In the genomic region with DNA sequence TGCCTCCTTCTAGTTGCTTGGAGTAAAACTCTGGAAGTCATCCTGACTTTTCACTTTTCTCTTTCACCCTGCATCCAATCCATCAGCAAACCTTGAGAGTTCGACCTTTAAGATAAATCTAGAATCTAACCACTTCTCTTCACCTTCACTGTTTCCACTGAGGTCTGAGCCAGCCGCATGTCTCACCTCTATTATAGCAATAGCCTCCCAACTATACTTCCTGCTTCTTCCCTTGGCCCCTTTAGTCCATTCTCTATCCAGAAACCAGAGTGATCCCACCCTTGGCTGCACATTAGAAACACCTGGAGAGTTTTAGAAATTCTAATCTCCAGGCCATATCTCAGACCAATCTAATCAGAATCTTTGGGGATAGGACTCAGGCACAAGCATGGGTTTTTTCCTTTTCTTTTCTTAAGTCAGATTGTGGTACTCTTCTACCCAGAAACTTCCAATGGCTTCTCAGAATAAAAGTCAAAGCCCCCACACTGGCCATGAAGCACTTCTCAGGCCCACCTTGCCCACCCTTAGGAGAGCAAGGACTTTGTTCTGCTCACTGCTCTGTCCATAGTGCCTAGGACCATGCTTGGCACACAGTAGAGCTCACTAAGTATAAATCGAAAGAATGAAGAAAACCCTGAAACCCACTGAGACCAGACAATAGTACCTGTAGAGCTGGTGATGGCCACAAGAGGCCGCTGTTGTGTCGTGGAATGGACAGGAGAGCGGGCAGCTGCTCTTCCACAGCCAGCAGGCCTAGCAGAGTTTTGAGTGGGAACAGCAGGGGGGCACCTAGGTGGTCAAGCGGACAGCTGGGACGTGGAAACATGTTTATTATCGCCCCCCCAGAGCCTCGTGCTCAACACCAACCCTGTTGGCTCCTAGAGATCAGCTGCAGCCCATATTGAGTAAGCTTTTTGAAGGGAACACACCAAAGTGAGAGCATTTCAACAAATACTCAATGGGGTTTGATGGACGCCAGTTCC, we compare ENCODE assay signal across 1 cellular context.
TF ChIP-seq lines count a peak whose summit lies in the region.

No MANE protein-coding gene starts in this region.

TF ChIP-seq in GM23338, 12 proteins besides CTCF, POLR2A, EP300 and RAD21 (continued from another document):
- TF ChIP-seq, protein P1, sequence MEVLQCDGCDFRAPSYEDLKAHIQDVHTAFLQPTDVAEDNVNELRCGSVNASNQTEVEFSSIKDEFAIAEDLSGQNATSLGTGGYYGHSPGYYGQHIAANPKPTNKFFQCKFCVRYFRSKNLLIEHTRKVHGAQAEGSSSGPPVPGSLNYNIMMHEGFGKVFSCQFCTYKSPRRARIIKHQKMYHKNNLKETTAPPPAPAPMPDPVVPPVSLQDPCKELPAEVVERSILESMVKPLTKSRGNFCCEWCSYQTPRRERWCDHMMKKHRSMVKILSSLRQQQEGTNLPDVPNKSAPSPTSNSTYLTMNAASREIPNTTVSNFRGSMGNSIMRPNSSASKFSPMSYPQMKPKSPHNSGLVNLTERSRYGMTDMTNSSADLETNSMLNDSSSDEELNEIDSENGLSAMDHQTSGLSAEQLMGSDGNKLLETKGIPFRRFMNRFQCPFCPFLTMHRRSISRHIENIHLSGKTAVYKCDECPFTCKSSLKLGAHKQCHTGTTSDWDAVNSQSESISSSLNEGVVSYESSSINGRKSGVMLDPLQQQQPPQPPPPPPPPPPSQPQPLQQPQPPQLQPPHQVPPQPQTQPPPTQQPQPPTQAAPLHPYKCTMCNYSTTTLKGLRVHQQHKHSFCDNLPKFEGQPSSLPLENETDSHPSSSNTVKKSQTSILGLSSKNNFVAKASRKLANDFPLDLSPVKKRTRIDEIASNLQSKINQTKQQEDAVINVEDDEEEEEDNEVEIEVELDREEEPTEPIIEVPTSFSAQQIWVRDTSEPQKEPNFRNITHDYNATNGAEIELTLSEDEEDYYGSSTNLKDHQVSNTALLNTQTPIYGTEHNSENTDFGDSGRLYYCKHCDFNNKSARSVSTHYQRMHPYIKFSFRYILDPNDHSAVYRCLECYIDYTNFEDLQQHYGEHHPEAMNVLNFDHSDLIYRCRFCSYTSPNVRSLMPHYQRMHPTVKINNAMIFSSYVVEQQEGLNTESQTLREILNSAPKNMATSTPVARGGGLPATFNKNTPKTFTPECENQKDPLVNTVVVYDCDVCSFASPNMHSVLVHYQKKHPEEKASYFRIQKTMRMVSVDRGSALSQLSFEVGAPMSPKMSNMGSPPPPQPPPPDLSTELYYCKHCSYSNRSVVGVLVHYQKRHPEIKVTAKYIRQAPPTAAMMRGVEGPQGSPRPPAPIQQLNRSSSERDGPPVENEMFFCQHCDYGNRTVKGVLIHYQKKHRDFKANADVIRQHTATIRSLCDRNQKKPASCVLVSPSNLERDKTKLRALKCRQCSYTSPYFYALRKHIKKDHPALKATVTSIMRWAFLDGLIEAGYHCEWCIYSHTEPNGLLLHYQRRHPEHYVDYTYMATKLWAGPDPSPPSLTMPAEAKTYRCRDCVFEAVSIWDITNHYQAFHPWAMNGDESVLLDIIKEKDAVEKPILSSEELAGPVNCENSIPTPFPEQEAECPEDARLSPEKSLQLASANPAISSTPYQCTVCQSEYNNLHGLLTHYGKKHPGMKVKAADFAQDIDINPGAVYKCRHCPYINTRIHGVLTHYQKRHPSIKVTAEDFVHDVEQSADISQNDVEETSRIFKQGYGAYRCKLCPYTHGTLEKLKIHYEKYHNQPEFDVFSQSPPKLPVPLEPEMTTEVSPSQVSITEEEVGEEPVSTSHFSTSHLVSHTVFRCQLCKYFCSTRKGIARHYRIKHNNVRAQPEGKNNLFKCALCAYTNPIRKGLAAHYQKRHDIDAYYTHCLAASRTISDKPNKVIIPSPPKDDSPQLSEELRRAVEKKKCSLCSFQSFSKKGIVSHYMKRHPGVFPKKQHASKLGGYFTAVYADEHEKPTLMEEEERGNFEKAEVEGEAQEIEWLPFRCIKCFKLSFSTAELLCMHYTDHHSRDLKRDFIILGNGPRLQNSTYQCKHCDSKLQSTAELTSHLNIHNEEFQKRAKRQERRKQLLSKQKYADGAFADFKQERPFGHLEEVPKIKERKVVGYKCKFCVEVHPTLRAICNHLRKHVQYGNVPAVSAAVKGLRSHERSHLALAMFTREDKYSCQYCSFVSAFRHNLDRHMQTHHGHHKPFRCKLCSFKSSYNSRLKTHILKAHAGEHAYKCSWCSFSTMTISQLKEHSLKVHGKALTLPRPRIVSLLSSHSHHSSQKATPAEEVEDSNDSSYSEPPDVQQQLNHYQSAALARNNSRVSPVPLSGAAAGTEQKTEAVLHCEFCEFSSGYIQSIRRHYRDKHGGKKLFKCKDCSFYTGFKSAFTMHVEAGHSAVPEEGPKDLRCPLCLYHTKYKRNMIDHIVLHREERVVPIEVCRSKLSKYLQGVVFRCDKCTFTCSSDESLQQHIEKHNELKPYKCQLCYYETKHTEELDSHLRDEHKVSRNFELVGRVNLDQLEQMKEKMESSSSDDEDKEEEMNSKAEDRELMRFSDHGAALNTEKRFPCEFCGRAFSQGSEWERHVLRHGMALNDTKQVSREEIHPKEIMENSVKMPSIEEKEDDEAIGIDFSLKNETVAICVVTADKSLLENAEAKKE (CRISPR knock-in tag; IDR thresholded peaks at IDR 0.05), result no peak
- TF ChIP-seq, protein P2, sequence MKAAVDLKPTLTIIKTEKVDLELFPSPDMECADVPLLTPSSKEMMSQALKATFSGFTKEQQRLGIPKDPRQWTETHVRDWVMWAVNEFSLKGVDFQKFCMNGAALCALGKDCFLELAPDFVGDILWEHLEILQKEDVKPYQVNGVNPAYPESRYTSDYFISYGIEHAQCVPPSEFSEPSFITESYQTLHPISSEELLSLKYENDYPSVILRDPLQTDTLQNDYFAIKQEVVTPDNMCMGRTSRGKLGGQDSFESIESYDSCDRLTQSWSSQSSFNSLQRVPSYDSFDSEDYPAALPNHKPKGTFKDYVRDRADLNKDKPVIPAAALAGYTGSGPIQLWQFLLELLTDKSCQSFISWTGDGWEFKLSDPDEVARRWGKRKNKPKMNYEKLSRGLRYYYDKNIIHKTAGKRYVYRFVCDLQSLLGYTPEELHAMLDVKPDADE (IDR thresholded peaks at IDR 0.05), result no peak
- TF ChIP-seq, protein P3, sequence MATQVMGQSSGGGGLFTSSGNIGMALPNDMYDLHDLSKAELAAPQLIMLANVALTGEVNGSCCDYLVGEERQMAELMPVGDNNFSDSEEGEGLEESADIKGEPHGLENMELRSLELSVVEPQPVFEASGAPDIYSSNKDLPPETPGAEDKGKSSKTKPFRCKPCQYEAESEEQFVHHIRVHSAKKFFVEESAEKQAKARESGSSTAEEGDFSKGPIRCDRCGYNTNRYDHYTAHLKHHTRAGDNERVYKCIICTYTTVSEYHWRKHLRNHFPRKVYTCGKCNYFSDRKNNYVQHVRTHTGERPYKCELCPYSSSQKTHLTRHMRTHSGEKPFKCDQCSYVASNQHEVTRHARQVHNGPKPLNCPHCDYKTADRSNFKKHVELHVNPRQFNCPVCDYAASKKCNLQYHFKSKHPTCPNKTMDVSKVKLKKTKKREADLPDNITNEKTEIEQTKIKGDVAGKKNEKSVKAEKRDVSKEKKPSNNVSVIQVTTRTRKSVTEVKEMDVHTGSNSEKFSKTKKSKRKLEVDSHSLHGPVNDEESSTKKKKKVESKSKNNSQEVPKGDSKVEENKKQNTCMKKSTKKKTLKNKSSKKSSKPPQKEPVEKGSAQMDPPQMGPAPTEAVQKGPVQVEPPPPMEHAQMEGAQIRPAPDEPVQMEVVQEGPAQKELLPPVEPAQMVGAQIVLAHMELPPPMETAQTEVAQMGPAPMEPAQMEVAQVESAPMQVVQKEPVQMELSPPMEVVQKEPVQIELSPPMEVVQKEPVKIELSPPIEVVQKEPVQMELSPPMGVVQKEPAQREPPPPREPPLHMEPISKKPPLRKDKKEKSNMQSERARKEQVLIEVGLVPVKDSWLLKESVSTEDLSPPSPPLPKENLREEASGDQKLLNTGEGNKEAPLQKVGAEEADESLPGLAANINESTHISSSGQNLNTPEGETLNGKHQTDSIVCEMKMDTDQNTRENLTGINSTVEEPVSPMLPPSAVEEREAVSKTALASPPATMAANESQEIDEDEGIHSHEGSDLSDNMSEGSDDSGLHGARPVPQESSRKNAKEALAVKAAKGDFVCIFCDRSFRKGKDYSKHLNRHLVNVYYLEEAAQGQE (IDR thresholded peaks at IDR 0.05; ENCODE audit: unreplicated experiment), result no peak
- TF ChIP-seq CREB1 (CRISPR knock-in tag; IDR thresholded peaks at IDR 0.05; ENCODE audit: low read depth) (no peak), EZH2phosphoT487 (IDR thresholded peaks at IDR 0.05; ENCODE audit: unreplicated experiment) (no peak), NANOG (IDR thresholded peaks at IDR 0.05; ENCODE audit: borderline replicate concordance) (no peak), STAT1 (IDR thresholded peaks at IDR 0.05; ENCODE audit: unreplicated experiment) (no peak)
